In the genomic region with DNA sequence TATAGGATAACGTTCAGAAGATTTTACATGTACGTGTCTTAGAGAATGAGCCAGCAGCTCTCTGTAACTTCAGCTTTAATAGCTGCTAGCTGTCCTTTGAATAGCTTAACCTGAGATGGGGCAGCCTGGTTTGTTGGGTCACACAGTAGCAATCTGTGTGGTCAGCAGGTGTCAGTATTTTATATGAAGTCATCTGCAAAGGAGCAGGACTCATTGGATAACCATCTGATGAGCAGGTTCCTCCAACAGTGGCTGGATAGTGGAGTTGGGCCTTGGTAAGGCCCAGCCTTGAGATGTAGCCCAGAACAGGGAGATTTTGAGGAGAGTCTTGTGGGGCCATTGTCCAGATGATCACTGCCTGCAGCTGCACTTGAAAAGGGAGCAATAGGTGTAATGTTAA, we compare ENCODE assay signal across 10 cellular contexts. TPM values are rescaled to one million over a fixed set of nuclear protein-coding genes. Genes with fewer than 3 reads are reported as not detected.
DNase-seq lines count a peak whose midpoint lies in the region; ATAC-seq, FAIRE-seq and TF ChIP-seq lines count a peak whose summit lies in the region.
"Had no signal": no experiment of that assay in that cellular context is flagged by ENCODE, and none has a peak within 500 bp of the region (broad histone marks: within the 10 kb centered on the region; RNA-seq: fewer than 3 reads in every experiment).

No MANE protein-coding gene starts in this region.

- in situ Hi-C loops in K562 (cut with MboI): loop anchor here (5.0 kb wide), 1 partner anchor 41 kb away; no protein-coding TSS in a partner anchor

- peak; percentile 73 for ATAC-seq in K562

- H3K27me3 ChIP-seq in K562 (ENCODE audit: control insufficient read depth in 2 of 2, insufficient read depth in 2 of 2, low read length in 2 of 2): peaks cover 0 to 6% of the 10 kb centered on the region in 2 experiments; a peak in 2 of 5 replicates

- CTCF ChIA-PET in K562 (lab: Yijun Ruan, JAX; ENCODE audit: low intra/inter-chr PET ratio): interaction anchor here (1.1 kb wide), 1 partner anchor 53 kb away, joined by 3 read pairs; no protein-coding TSS in a partner anchor

- POLR2A ChIA-PET in K562 (lab: Yijun Ruan, JAX): interaction anchor here (1.8 to 2.2 kb wide), 2 partner anchors 19 to 48 kb away, joined by 5 to 6 read pairs; no protein-coding TSS in a partner anchor

- peak; percentile 28 to 73 (median 43) for TF ChIP-seq CTCF in K562 (IDR thresholded peaks at IDR 0.05 in 2 of 3, conservative IDR thresholded peaks at IDR 0.05 in 1 of 3; ENCODE audit: insufficient read depth in 2 of 3, low read depth in 1 of 3, low read length in 3 of 3)

- no peak overlapping the region for H3K4me2 ChIP-seq in K562 (ENCODE audit: insufficient read depth, low read length)

- TF ChIP-seq POLR2A in K562 (conservative IDR thresholded peaks at IDR 0.05): no peak

- no peaks in the 10 kb centered on the region for H3K9me3 ChIP-seq in K562 (replicated peaks; ENCODE audit: control insufficient read depth, insufficient read depth, low read depth, low read length)

- no peak overlapping the region for H3K4me3 ChIP-seq in K562

- H2AFZ ChIP-seq in K562 (ENCODE audit: low read depth, low read length): peak overlapping the region; percentile 87

- no peak overlapping the region for H3K9ac ChIP-seq in K562 (ENCODE audit: insufficient read depth in 1 of 2, low read depth in 2 of 2, low read length in 2 of 2)

- peaks cover 5 to 21% of the 10 kb centered on the region in 2 experiments; a peak in 4 of 5 replicates for H3K4me1 ChIP-seq in K562 (replicated peaks in 1 of 2; ENCODE audit: control insufficient read depth in 2 of 2, insufficient read depth in 2 of 2, low read length in 2 of 2)

- H3K36me3 ChIP-seq in K562 (ENCODE audit: control insufficient read depth, insufficient read depth, low read length): no peaks in the 10 kb centered on the region

- no TSS peak for BruUV-seq in K562 (replicated peaks; lab: Mats Ljungman, UMichigan)

- 58% methylated on average over 2 of the region's 2 CpGs for WGBS in K562 (ENCODE audit: insufficient coverage, low coverage, missing lambda C conversion rate)

- intact Hi-C loops in K562 (cut with micrococcal nuclease): loop anchor here (1.0 to 5.0 kb wide), 2 partner anchors 55 to 171 kb away; a partner anchor contains a TSS

- TF ChIP-seq EP300 in K562 (IDR thresholded peaks at IDR 0.05; ENCODE audit: low read length): no peak

- no peak for FAIRE-seq in K562 (lab: Jason Lieb, UNC)
- FAIRE-seq: H54 had no signal

- no peaks in the 10 kb centered on the region for H3K9me1 ChIP-seq in K562 (ENCODE audit: control insufficient read depth, insufficient read depth, low read length)

- DNase-seq in HuH-7.5 (ENCODE audit: low spot score) (peak; percentile 52), K562 (ENCODE audit: extremely low read depth in 1 of 4, low spot score in 3 of 4) (peak; percentile 44 to 53 (median 48)), pons (ENCODE audit: low spot score) (peak; percentile 8), UCSD-AML1 (lab: John Stamatoyannopoulos, UW; ENCODE audit: unreplicated experiment) (no peak), occipital lobe (lab: John Stamatoyannopoulos, UW) (no peak)
- DNase-seq: activated CD8-positive, alpha-beta memory T cell treated with anti-CD3 and anti-CD28 coated beads, Interleukin-2, amount 50 U/mL, for 48 hours; KG1; midbrain; stimulated activated CD4-positive, alpha-beta T cell treated with anti-CD3 and anti-CD28 coated beads, Interleukin-4, amount 100 ng/mL, for 4 hours had no signal

- peak overlapping the region; percentile 43; the same call in 2 of the 3 replicates for H3K27ac ChIP-seq in K562 (ENCODE audit: extremely low read depth, low read depth, low read length)

- no peaks in the 10 kb centered on the region for H3K79me2 ChIP-seq in K562 (ENCODE audit: control insufficient read depth, insufficient read depth, low read length)

- no peaks in the 10 kb centered on the region for H4K20me1 ChIP-seq in K562 (replicated peaks; ENCODE audit: control insufficient read depth, insufficient read depth, low read length)

- peak; percentile 70 to 82 for TF ChIP-seq RAD21 in K562 (CRISPR knock-in tag; conservative IDR thresholded peaks at IDR 0.05 in 1 of 2, IDR thresholded peaks at IDR 0.05 in 1 of 2)

RNA-seq across cellular contexts. Expression of a gene that starts 6.4 kb away (rescaled TPM):
- total RNA-seq in K562 (2011; cell fraction: chromatin; rRNA removed; ENCODE audit: low replicate concordance): 0.16 TPM in 1 of 2 replicates, not detected in the other
- 0.17 TPM in 1 of 2 replicates, not detected in the other for total RNA-seq in K562 (2011; cell fraction: nucleolus; rRNA removed)
- total RNA-seq in K562 (2011; cell fraction: nucleoplasm; rRNA removed): 0.15 and 0.23 TPM in 2 replicates
- not detected in 2 replicates for total RNA-seq in K562 (2014; rRNA removed)
- total RNA-seq in K562 (2014; rRNA removed; fragmentation: Illumina TruSeq; extraction: Trizol): not detected in 2 replicates
- total RNA-seq in K562 (2015; rRNA removed; fragmentation: Illumina TruSeq; extraction: Trizol): not detected in 2 replicates
- total RNA-seq in K562 (2021): not detected in 2 replicates
- not detected in 2 replicates for polyA plus RNA-seq in K562 (2011; rRNA removed)
- not detected in 2 replicates for polyA plus RNA-seq in K562 (2011; cell fraction: cytosol; rRNA removed)
- polyA plus RNA-seq in K562 (2011; cell fraction: nucleus; rRNA removed): 0.15 TPM in 1 of 2 replicates, not detected in the other
- not detected in 2 replicates for polyA plus RNA-seq in K562 (2012)
- not detected in 2 replicates for polyA plus RNA-seq in K562 (2014; fragmentation: Illumina TruSeq; extraction: Trizol)
- not detected for polyA plus RNA-seq in K562 (2014; fragmentation: Nextera tagmentation; extraction: Ambion mirVana)
- polyA plus RNA-seq in K562 (2014; rRNA removed): not detected in 2 replicates
- polyA minus RNA-seq in K562 (2011; rRNA and poly(A)+ RNA removed): not detected in 2 replicates
- not detected in 2 replicates for polyA minus RNA-seq in K562 (2011; cell fraction: cytosol; rRNA and poly(A)+ RNA removed)
- polyA minus RNA-seq in K562 (2011; cell fraction: nucleus; rRNA and poly(A)+ RNA removed): under 0.01 and 0.11 TPM in 2 replicates
- total RNA-seq in occipital lobe: 1.9 TPM

RNA-seq across cellular contexts. Expression of a gene that starts 22.3 kb away (rescaled TPM):
- 1.2 and 1.8 TPM in 2 replicates for total RNA-seq in K562 (2011; cell fraction: chromatin; rRNA removed; ENCODE audit: low replicate concordance)
- 1.1 and 2.7 TPM in 2 replicates for total RNA-seq in K562 (2011; cell fraction: nucleolus; rRNA removed)
- 1.8 and 2.6 TPM in 2 replicates for total RNA-seq in K562 (2011; cell fraction: nucleoplasm; rRNA removed)
- total RNA-seq in K562 (2014; rRNA removed): 2.3 and 4.3 TPM in 2 replicates
- total RNA-seq in K562 (2014; rRNA removed; fragmentation: Illumina TruSeq; extraction: Trizol): 5.5 and 7.2 TPM in 2 replicates
- 4.1 and 4.5 TPM in 2 replicates for total RNA-seq in K562 (2015; rRNA removed; fragmentation: Illumina TruSeq; extraction: Trizol)
- total RNA-seq in K562 (2021): 3.9 and 5.7 TPM in 2 replicates
- 17.5 and 22.3 TPM in 2 replicates for polyA plus RNA-seq in K562 (2011; rRNA removed)
- 10.2 and 17.2 TPM in 2 replicates for polyA plus RNA-seq in K562 (2011; cell fraction: cytosol; rRNA removed)
- 5.5 and 10.1 TPM in 2 replicates for polyA plus RNA-seq in K562 (2011; cell fraction: nucleus; rRNA removed)
- 10.9 and 11.4 TPM in 2 replicates for polyA plus RNA-seq in K562 (2012)
- polyA plus RNA-seq in K562 (2014; fragmentation: Illumina TruSeq; extraction: Trizol): 8.9 and 9.5 TPM in 2 replicates
- polyA plus RNA-seq in K562 (2014; fragmentation: Nextera tagmentation; extraction: Ambion mirVana): 10 to 100 TPM; 23.1 to 24.5 TPM
- 8.9 and 9.4 TPM in 2 replicates for polyA plus RNA-seq in K562 (2014; rRNA removed)
- 8.5 and 12.1 TPM in 2 replicates for polyA minus RNA-seq in K562 (2011; rRNA and poly(A)+ RNA removed)
- 2.6 and 5.3 TPM in 2 replicates for polyA minus RNA-seq in K562 (2011; cell fraction: cytosol; rRNA and poly(A)+ RNA removed)
- polyA minus RNA-seq in K562 (2011; cell fraction: nucleus; rRNA and poly(A)+ RNA removed): 1.2 and 3.3 TPM in 2 replicates
- 69.4 TPM for total RNA-seq in occipital lobe

RNA-seq across cellular contexts. Expression of a gene that starts 30.9 kb away (rescaled TPM):
- total RNA-seq in K562 (2011; cell fraction: chromatin; rRNA removed; ENCODE audit: low replicate concordance): 0.65 and 0.70 TPM in 2 replicates
- not detected in 2 replicates for total RNA-seq in K562 (2011; cell fraction: nucleolus; rRNA removed)
- not detected in 2 replicates for total RNA-seq in K562 (2011; cell fraction: nucleoplasm; rRNA removed)
- not detected in 2 replicates for total RNA-seq in K562 (2014; rRNA removed)
- total RNA-seq in K562 (2014; rRNA removed; fragmentation: Illumina TruSeq; extraction: Trizol): not detected in 2 replicates
- total RNA-seq in K562 (2015; rRNA removed; fragmentation: Illumina TruSeq; extraction: Trizol): not detected in 2 replicates
- total RNA-seq in K562 (2021): not detected in 2 replicates
- 0.14 TPM in 1 of 2 replicates, not detected in the other for polyA plus RNA-seq in K562 (2011; rRNA removed)
- polyA plus RNA-seq in K562 (2011; cell fraction: cytosol; rRNA removed): 0.21 and 0.29 TPM in 2 replicates
- polyA plus RNA-seq in K562 (2011; cell fraction: nucleus; rRNA removed): 0.59 and 1.3 TPM in 2 replicates
- 0.07 and 0.40 TPM in 2 replicates for polyA plus RNA-seq in K562 (2012)
- not detected in 2 replicates for polyA plus RNA-seq in K562 (2014; fragmentation: Illumina TruSeq; extraction: Trizol)
- not detected for polyA plus RNA-seq in K562 (2014; fragmentation: Nextera tagmentation; extraction: Ambion mirVana)
- polyA plus RNA-seq in K562 (2014; rRNA removed): not detected in 2 replicates
- 0.18 and 0.28 TPM in 2 replicates for polyA minus RNA-seq in K562 (2011; rRNA and poly(A)+ RNA removed)
- not detected in 2 replicates for polyA minus RNA-seq in K562 (2011; cell fraction: cytosol; rRNA and poly(A)+ RNA removed)
- not detected in 2 replicates for polyA minus RNA-seq in K562 (2011; cell fraction: nucleus; rRNA and poly(A)+ RNA removed)
- not detected for total RNA-seq in occipital lobe

RNA-seq across cellular contexts. Expression of a gene that starts 45.2 kb away (rescaled TPM):
- not detected in 2 replicates for total RNA-seq in K562 (2011; cell fraction: chromatin; rRNA removed; ENCODE audit: low replicate concordance)
- not detected in 2 replicates for total RNA-seq in K562 (2011; cell fraction: nucleolus; rRNA removed)
- total RNA-seq in K562 (2011; cell fraction: nucleoplasm; rRNA removed): not detected in 2 replicates
- total RNA-seq in K562 (2014; rRNA removed): not detected in 2 replicates
- total RNA-seq in K562 (2014; rRNA removed; fragmentation: Illumina TruSeq; extraction: Trizol): 0.15 TPM in 1 of 2 replicates, not detected in the other
- not detected in 2 replicates for total RNA-seq in K562 (2015; rRNA removed; fragmentation: Illumina TruSeq; extraction: Trizol)
- total RNA-seq in K562 (2021): 0.42 and 0.51 TPM in 2 replicates
- 0.13 and 0.14 TPM in 2 replicates for polyA plus RNA-seq in K562 (2011; rRNA removed)
- polyA plus RNA-seq in K562 (2011; cell fraction: cytosol; rRNA removed): 0.07 and 0.16 TPM in 2 replicates
- polyA plus RNA-seq in K562 (2011; cell fraction: nucleus; rRNA removed): 0.81 and 1.8 TPM in 2 replicates
- 0.07 and 0.14 TPM in 2 replicates for polyA plus RNA-seq in K562 (2012)
- 0.09 and 0.61 TPM in 2 replicates for polyA plus RNA-seq in K562 (2014; fragmentation: Illumina TruSeq; extraction: Trizol)
- not detected for polyA plus RNA-seq in K562 (2014; fragmentation: Nextera tagmentation; extraction: Ambion mirVana)
- 0.04 TPM in 1 of 2 replicates, not detected in the other for polyA plus RNA-seq in K562 (2014; rRNA removed)
- not detected in 2 replicates for polyA minus RNA-seq in K562 (2011; rRNA and poly(A)+ RNA removed)
- not detected in 2 replicates for polyA minus RNA-seq in K562 (2011; cell fraction: cytosol; rRNA and poly(A)+ RNA removed)
- polyA minus RNA-seq in K562 (2011; cell fraction: nucleus; rRNA and poly(A)+ RNA removed): not detected in 2 replicates
- not detected for total RNA-seq in occipital lobe

RNA-seq across cellular contexts. Expression of a gene that starts 50.6 kb away (rescaled TPM):
- total RNA-seq in K562 (2011; cell fraction: chromatin; rRNA removed; ENCODE audit: low replicate concordance): 18.6 and 26.2 TPM in 2 replicates
- 12.3 and 13.0 TPM in 2 replicates for total RNA-seq in K562 (2011; cell fraction: nucleolus; rRNA removed)
- total RNA-seq in K562 (2011; cell fraction: nucleoplasm; rRNA removed): 16.2 and 17.0 TPM in 2 replicates
- total RNA-seq in K562 (2014; rRNA removed) (1.6 TPM in 2 replicates), K562 (2014; rRNA removed; fragmentation: Illumina TruSeq; extraction: Trizol) (2.5 and 2.6 TPM in 2 replicates), K562 (2015; rRNA removed; fragmentation: Illumina TruSeq; extraction: Trizol) (4.2 TPM in 2 replicates), K562 (2021) (6.4 and 6.8 TPM in 2 replicates), occipital lobe (9.2 TPM)
- polyA plus RNA-seq in K562 (2011; rRNA removed) (5.4 and 11.9 TPM in 2 replicates), K562 (2014; fragmentation: Illumina TruSeq; extraction: Trizol) (8.6 and 10.9 TPM in 2 replicates), K562 (2014; fragmentation: Nextera tagmentation; extraction: Ambion mirVana) (10 to 100 TPM; 12.4 to 15.1 TPM), K562 (2014; rRNA removed) (7.6 and 7.7 TPM in 2 replicates)
- polyA plus RNA-seq in K562 (2011; cell fraction: cytosol; rRNA removed): 7.2 and 11.1 TPM in 2 replicates
- 53.6 and 78.5 TPM in 2 replicates for polyA plus RNA-seq in K562 (2011; cell fraction: nucleus; rRNA removed)
- 12.4 and 26.5 TPM in 2 replicates for polyA plus RNA-seq in K562 (2012)
- polyA minus RNA-seq in K562 (2011; rRNA and poly(A)+ RNA removed): 4.1 and 4.3 TPM in 2 replicates
- polyA minus RNA-seq in K562 (2011; cell fraction: cytosol; rRNA and poly(A)+ RNA removed): 0.95 and 2.5 TPM in 2 replicates
- 5.1 and 10.0 TPM in 2 replicates for polyA minus RNA-seq in K562 (2011; cell fraction: nucleus; rRNA and poly(A)+ RNA removed)

Comparison
In these comparisons a context has a peak if more than half of its experiments do, and no peak if none do; other contexts are left out.
1. DNase-seq: peak in HuH-7.5 (single experiment), K562 (4 of 4) and pons (single experiment); none in UCSD-AML1 (single experiment) and occipital lobe (single experiment).